ENCODE assay signal across 1 cellular context in genomic region chr22:48786679-48786996, GRCh38.
TF ChIP-seq lines count a peak whose summit lies in the region.

No MANE protein-coding gene starts in this region.

TF ChIP-seq in HepG2, 621 proteins besides CTCF, POLR2A, EP300 and RAD21 (continued from another document):
- no peak for TF ChIP-seq JUNB (CRISPR knock-in tag; IDR thresholded peaks at IDR 0.05; ENCODE audit: borderline replicate concordance)
- no peak for TF ChIP-seq MED8 (CRISPR knock-in tag; IDR thresholded peaks at IDR 0.05; ENCODE audit: insufficient replicate concordance)
